Comparison of ENCODE assay signal across 8 cellular contexts in the genomic region with DNA sequence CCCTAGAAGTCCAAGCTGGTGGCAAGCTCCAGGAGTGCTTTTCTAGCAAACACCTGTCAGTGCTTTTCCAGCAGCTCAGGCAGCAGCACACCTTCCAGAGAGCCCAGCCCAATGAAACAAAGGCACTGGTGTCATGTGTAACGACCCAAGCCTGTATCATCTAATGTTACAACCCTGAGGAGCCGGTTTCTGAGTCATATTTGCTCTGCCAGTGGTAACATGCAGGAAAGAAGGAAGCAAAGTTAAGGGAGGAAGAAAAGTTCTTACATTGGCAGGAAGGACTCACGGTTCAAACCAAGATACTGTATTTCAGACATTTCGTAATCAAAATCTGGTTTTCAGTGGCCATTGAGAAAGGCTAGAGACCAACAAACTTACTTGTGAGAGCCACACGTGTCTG. TPM values are rescaled to one million over a fixed set of nuclear protein-coding genes. Genes with fewer than 3 reads are reported as not detected.
A peak's percentile ranks its signal among the peaks of the same experiment; 100 is the strongest.
DNase-seq lines count a peak whose midpoint lies in the region; ATAC-seq and TF ChIP-seq lines count a peak whose summit lies in the region.

Gene ANKRD22, minus strand, starts transcription at position 139 of the 400 bp plus-strand sequence. CDS start 237 bp downstream, outside the sequence.

- peak; percentile 45 for DNase-seq in DMS153 treated with DMSO at 0.1 percent for 48 hours (lab: John Stamatoyannopoulos, UW; ENCODE audit: unreplicated experiment)
- peak; percentile 4 for DNase-seq in NCI-H2029 treated with DMSO at 0.1 percent for 48 hours (lab: John Stamatoyannopoulos, UW)
- peak; percentile 56 to 69 for DNase-seq in breast epithelium (ENCODE audit: low spot score in 2 of 2)
- DNase-seq in mucosa of descending colon: peak; percentile 69 to 89 (median 74)
- DNase-seq in occipital lobe (lab: John Stamatoyannopoulos, UW): no peak
- DNase-seq in effector memory CD4-positive, alpha-beta T cell: no peak

- H3K4me1 ChIP-seq in breast epithelium (no peaks in the 10 kb centered on the region), mucosa of descending colon (ENCODE audit: low read depth) (peaks cover 6% of the 10 kb centered on the region)
- H3K4me1 ChIP-seq in effector memory CD4-positive, alpha-beta T cell (ENCODE audit: control insufficient read depth, insufficient read depth, low read length, poor library complexity, severe bottlenecking): no peaks in the 10 kb centered on the region

- H3K27me3 ChIP-seq in breast epithelium: no peaks in the 10 kb centered on the region
- H3K27me3 ChIP-seq in effector memory CD4-positive, alpha-beta T cell (replicated peaks; ENCODE audit: control insufficient read depth, insufficient read depth, low read length, poor library complexity, severe bottlenecking): no peaks in the 10 kb centered on the region

- peak within 1 kb of the TSS; percentile 50 to 53 for H3K27ac ChIP-seq in breast epithelium
- no peak within 1 kb of the TSS for H3K27ac ChIP-seq in effector memory CD4-positive, alpha-beta T cell (ENCODE audit: insufficient read depth, low read length, poor library complexity, severe bottlenecking)

- H3K36me3 ChIP-seq in breast epithelium: no peaks in the 10 kb centered on the region
- H3K36me3 ChIP-seq in mucosa of descending colon (ENCODE audit: low read depth): no peaks in the 10 kb centered on the region
- H3K36me3 ChIP-seq in effector memory CD4-positive, alpha-beta T cell (ENCODE audit: control insufficient read depth, insufficient read depth, low read length): no peaks in the 10 kb centered on the region

- TF ChIP-seq CTCF in breast epithelium (IDR thresholded peaks at IDR 0.05) (no peak), mucosa of descending colon (IDR thresholded peaks at IDR 0.05) (no peak)

- peak; percentile 94 for ATAC-seq in mucosa of descending colon
- no peak for ATAC-seq in GM18519 (IDR thresholded peaks at IDR 0.05; ENCODE audit: low FRiP score, unreplicated experiment)
- ATAC-seq in HG02938 (IDR thresholded peaks at IDR 0.05; ENCODE audit: unreplicated experiment): no peak

- H3K4me3 ChIP-seq in breast epithelium (no peak within 1 kb of the TSS), mucosa of descending colon (no peak within 1 kb of the TSS)
- no peak within 1 kb of the TSS for H3K4me3 ChIP-seq in effector memory CD4-positive, alpha-beta T cell (ENCODE audit: insufficient read depth, low read depth, low read length, poor library complexity, severe bottlenecking)

- TF ChIP-seq POLR2A in breast epithelium (IDR thresholded peaks at IDR 0.05): no peak

- intact Hi-C loops in breast epithelium (cut with DNase I; ENCODE audit: low total_unique reads) (no loop called here), mucosa of descending colon (cut with DNase I, micrococcal nuclease) (no loop called here)

- H3K9me3 ChIP-seq in breast epithelium (no peaks in the 10 kb centered on the region), mucosa of descending colon (no peaks in the 10 kb centered on the region)
- no peaks in the 10 kb centered on the region for H3K9me3 ChIP-seq in effector memory CD4-positive, alpha-beta T cell (ENCODE audit: control insufficient read depth, low read length)

RNA-seq across cellular contexts. Expression of gene ANKRD22, which starts in this region (rescaled TPM):
- total RNA-seq in breast epithelium (1 to 10 TPM in 1 of 3 donors, under 1 TPM in 1, not detected in 1; 0.59 to 1.6 TPM), mucosa of descending colon (10 to 100 TPM in 2 of 3 donors, 1 to 10 TPM in 1; 9.0 to 30.6 (median 18.9) TPM), occipital lobe (0.16 TPM)

Comparison
In these comparisons a context has a peak if more than half of its experiments do, and no peak if none do; other contexts are left out.
1. DNase-seq: peak in DMS153 treated with DMSO at 0.1 percent for 48 hours (single experiment), NCI-H2029 treated with DMSO at 0.1 percent for 48 hours (single experiment), breast epithelium (2 of 2) and mucosa of descending colon (3 of 3); none in occipital lobe (single experiment) and effector memory CD4-positive, alpha-beta T cell (0 of 3).